Comparison of ENCODE assay signal across 17 cellular contexts in genomic region chr5:138650999-138651766, GRCh38.
"Had no signal": no experiment of that assay in that cellular context is flagged by ENCODE, and none has a peak within 500 bp of the region (broad histone marks: within the 10 kb centered on the region; RNA-seq: fewer than 3 reads in every experiment).

No MANE protein-coding gene starts in this region.

- H3K4me3 Mint-ChIP-seq: activated CD4-positive, alpha-beta memory T cell treated with anti-CD3 and anti-CD28 coated beads for 36 hours; activated naive CD8-positive, alpha-beta T cell treated with anti-CD3 and anti-CD28 coated beads, Interleukin-2, amount 10 ng/mL, durations not matched to agents 7 days and 5 days; activated T-cell treated with anti-CD3 and anti-CD28 coated beads, Interleukin-2, amount 50 U/mL, for 4 hours; memory B cell; T-helper 2 cell treated with Interferon-gamma antibody and Interleukin-4, amounts not matched to agents 5 μg/mL and 100 μg/mL, for 36 hours had no signal

- H3K9me3 ChIP-seq: esophagus squamous epithelium, left lung, stomach, thoracic aorta had no signal

- H3K36me3 ChIP-seq: esophagus squamous epithelium, left lung, stomach, thoracic aorta had no signal

- DNase-seq: activated CD4-positive, alpha-beta memory T cell treated with anti-CD3 and anti-CD28 coated beads for 36 hours; activated CD4-positive, CD25-positive, alpha-beta regulatory T cell treated with anti-CD3 and anti-CD28 coated beads, Interleukin-2, amount 50 U/mL, for 72 hours; activated gamma-delta T cell; activated naive CD8-positive, alpha-beta T cell treated with anti-CD3 and anti-CD28 coated beads, Interleukin-2, amount 10 ng/mL, durations not matched to agents 7 days and 5 days; activated T-cell treated with anti-CD3 and anti-CD28 coated beads, Interleukin-2, amount 50 U/mL, for 4 hours; aorta; esophagus squamous epithelium; foreskin fibroblast; head of caudate nucleus; stimulated activated CD4-positive, alpha-beta T cell treated with anti-CD3 and anti-CD28 coated beads, Interleukin-4, amount 100 ng/mL, for 4 hours; stomach had no signal

- H3K9me3 Mint-ChIP-seq: activated CD4-positive, alpha-beta memory T cell treated with anti-CD3 and anti-CD28 coated beads for 36 hours; activated naive CD8-positive, alpha-beta T cell treated with anti-CD3 and anti-CD28 coated beads, Interleukin-2, amount 10 ng/mL, durations not matched to agents 7 days and 5 days; memory B cell; T-helper 2 cell treated with Interferon-gamma antibody and Interleukin-4, amounts not matched to agents 5 μg/mL and 100 μg/mL, for 36 hours had no signal

- H3K79me2 ChIP-seq: parathyroid adenoma had no signal

- H3K27ac Mint-ChIP-seq: activated CD4-positive, alpha-beta memory T cell treated with anti-CD3 and anti-CD28 coated beads for 36 hours; activated naive CD8-positive, alpha-beta T cell treated with anti-CD3 and anti-CD28 coated beads, Interleukin-2, amount 10 ng/mL, durations not matched to agents 7 days and 5 days; memory B cell; T-helper 2 cell treated with Interferon-gamma antibody and Interleukin-4, amounts not matched to agents 5 μg/mL and 100 μg/mL, for 36 hours had no signal

- H2AFZ ChIP-seq: parathyroid adenoma had no signal

- H3K4me3 ChIP-seq: esophagus squamous epithelium, left lung, skin epidermis, stomach, thoracic aorta had no signal

- ATAC-seq: activated T-cell treated with anti-CD3 and anti-CD28 coated beads, Interleukin-2, amount 50 U/mL, for 4 hours; left lung had no signal

- H3K27ac ChIP-seq: esophagus squamous epithelium, left lung, parathyroid adenoma, skin epidermis, stomach, thoracic aorta had no signal

- H3K4me1 ChIP-seq: left lung had no signal

- H3K36me3 Mint-ChIP-seq: activated CD4-positive, alpha-beta memory T cell treated with anti-CD3 and anti-CD28 coated beads for 36 hours; activated naive CD8-positive, alpha-beta T cell treated with anti-CD3 and anti-CD28 coated beads, Interleukin-2, amount 10 ng/mL, durations not matched to agents 7 days and 5 days had no signal

- H3K9ac ChIP-seq: parathyroid adenoma had no signal
